In genomic region chr17:37742762-37743611, GRCh38 we compare ENCODE assay signal across 9 cellular contexts. TPM values are rescaled to one million over a fixed set of nuclear protein-coding genes. Genes with fewer than 3 reads are reported as not detected.
DNase-seq lines count a peak whose midpoint lies in the region; ATAC-seq, FAIRE-seq and TF ChIP-seq lines count a peak whose summit lies in the region.
"Had no signal": no experiment of that assay in that cellular context is flagged by ENCODE, and none has a peak within 500 bp of the region (broad histone marks: within the 10 kb centered on the region; RNA-seq: fewer than 3 reads in every experiment).

No MANE protein-coding gene starts in this region.

- WGBS in right cardiac atrium = 3% methylated on average over 76 of the region's 76 CpGs
- WGBS in sigmoid colon, 2 donors = 1 to 3% methylated on average over 76 of the region's 76 CpGs

- H3K36me3 Mint-ChIP-seq in T-cell = no peaks in the 10 kb centered on the region

- no peak overlapping the region for H3K27ac Mint-ChIP-seq in T-cell
- H3K27ac Mint-ChIP-seq: activated CD4-positive, alpha-beta T cell treated with anti-CD3 and anti-CD28 coated beads, Interleukin-2, amount 10 ng/mL, durations not matched to agents 7 days and 5 days had no signal

- POLR2A ChIA-PET in T-cell (lab: Charles Lee) = no interaction called here

- no peak for TF ChIP-seq CTCF in sigmoid colon (IDR thresholded peaks at IDR 0.05)

- H3K27me3 ChIP-seq in right cardiac atrium (ENCODE audit: control insufficient read depth, insufficient read depth) = no peaks in the 10 kb centered on the region
- H3K27me3 ChIP-seq in sigmoid colon = peaks cover 72 to 100% (median 94%) of the 10 kb centered on the region in 3 donors

- FAIRE-seq in GM19239 (lab: Jason Lieb, UNC) = no peak

- CTCF ChIA-PET in T-cell (lab: Charles Lee) = interaction anchor here in 1 of 2 donors (0.6 kb wide), 1 partner anchor 198 kb away, joined by 3 read pairs; no protein-coding TSS in a partner anchor

- no peaks in the 10 kb centered on the region for H3K9me3 Mint-ChIP-seq in T-cell
- H3K9me3 Mint-ChIP-seq: activated CD4-positive, alpha-beta T cell treated with anti-CD3 and anti-CD28 coated beads, Interleukin-2, amount 10 ng/mL, durations not matched to agents 7 days and 5 days had no signal

- H3K27me3 Mint-ChIP-seq in T-cell = peaks cover 61 to 80% of the 10 kb centered on the region in 2 donors

- peak overlapping the region; percentile 56 to 68 (median 57) for H3K4me3 Mint-ChIP-seq in T-cell

- TF ChIP-seq EP300 in sigmoid colon (IDR thresholded peaks at IDR 0.05) = no peak

- intact Hi-C loops in right cardiac atrium (cut with DNase I) = no loop called here
- intact Hi-C loops in sigmoid colon (cut with DNase I) = no loop called here

- H3K27ac ChIP-seq in right cardiac atrium (ENCODE audit: low read length) (no peak overlapping the region), sigmoid colon (no peak overlapping the region)

- DNase-seq in GM19239 (ENCODE audit: insufficient read length, low spot score) (peak; percentile 32), T-cell (peak in 1 of 34 experiments; percentile 13), right cardiac atrium (peak in 1 of 3 donors; percentile 26), sigmoid colon (no peak), foreskin melanocyte (no peak), activated gamma-delta T cell (lab: John Stamatoyannopoulos, UW) (no peak), T1000 (lab: John Stamatoyannopoulos, UW) (no peak)
- DNase-seq: activated CD4-positive, alpha-beta T cell treated with anti-CD3 and anti-CD28 coated beads, Interleukin-2, amount 10 ng/mL, durations not matched to agents 7 days and 5 days had no signal

- no peaks in the 10 kb centered on the region for H3K36me3 ChIP-seq in sigmoid colon

- no peak for TF ChIP-seq POLR2A in sigmoid colon (IDR thresholded peaks at IDR 0.05)

- H3K9me3 ChIP-seq in right cardiac atrium (ENCODE audit: control insufficient read depth, low read length) (no peaks in the 10 kb centered on the region), sigmoid colon (no peaks in the 10 kb centered on the region)

- ATAC-seq in T-cell (replicated peaks in 1 of 4) = peak in 3 of 4 experiments; percentile 28 to 46 (median 39)
- ATAC-seq in right cardiac atrium = no peak
- ATAC-seq in HG03159 (IDR thresholded peaks at IDR 0.05; ENCODE audit: unreplicated experiment) = no peak

- H3K4me3 ChIP-seq in right cardiac atrium (ENCODE audit: low read length) (peak overlapping the region; percentile 54), sigmoid colon (peak overlapping the region in 3 of 4 donors; percentile 31 to 35 (median 35))

- H3K4me1 Mint-ChIP-seq in T-cell = peaks cover 27 to 30% (median 29%) of the 10 kb centered on the region in 3 donors

- H3K4me1 ChIP-seq in right cardiac atrium (ENCODE audit: control insufficient read depth, insufficient read depth, low read length) (no peaks in the 10 kb centered on the region), sigmoid colon (peaks cover 0 to 38% (median 32%) of the 10 kb centered on the region in 4 donors)

RNA-seq across cellular contexts. Expression of gene HNF1B, which starts 1.9 kb away (rescaled TPM):
- total RNA-seq in T-cell (under 1 TPM in 3 of 5 donors, not detected in 2; 0.10 to 0.19 (median 0.15) TPM), right cardiac atrium (not detected), sigmoid colon (under 1 TPM in 1 of 4 donors, not detected in 3; 0.28 TPM)
- polyA plus RNA-seq in right cardiac atrium (not detected), sigmoid colon (10 to 100 TPM in 2 of 3 donors, 1 to 10 TPM in 1; 9.6 to 13.2 (median 11.8) TPM)

Comparison
In these comparisons a context has a peak if more than half of its experiments do, and no peak if none do; other contexts are left out.
1. ATAC-seq: peak in T-cell (3 of 4); none in right cardiac atrium (0 of 2) and HG03159 (single experiment).